In genomic region chr6:137871299-137871698, GRCh38 we compare ENCODE assay signal across 1 cellular context.
TF ChIP-seq lines count a peak whose summit lies in the region.

No MANE protein-coding gene starts in this region.

TF ChIP-seq in HepG2, 621 proteins besides CTCF, POLR2A, EP300 and RAD21 (continued from another document):
- no peak for TF ChIP-seq ZNF770 (CRISPR knock-in tag; IDR thresholded peaks at IDR 0.05)
- TF ChIP-seq ZBTB38 (CRISPR knock-in tag; IDR thresholded peaks at IDR 0.05), result peak; percentile 95
- TF ChIP-seq ZBTB33 (CRISPR knock-in tag; IDR thresholded peaks at IDR 0.05), result 0 out of 2 replicates have a peak, but pooled peaks have one; percentile 15
- TF ChIP-seq ZNF670 (CRISPR knock-in tag; IDR thresholded peaks at IDR 0.05; ENCODE audit: borderline replicate concordance), result 0 out of 2 replicates have a peak, but pooled peaks have one; percentile 44
- TF ChIP-seq TBX2 (CRISPR knock-in tag; IDR thresholded peaks at IDR 0.05; ENCODE audit: borderline replicate concordance), result 0 out of 2 replicates have a peak, but pooled peaks have one; percentile 1
- TF ChIP-seq RBFOX2 (IDR thresholded peaks at IDR 0.05; ENCODE audit: low read depth, low read length), result peak; percentile 27; the same call in 1 of the 2 replicates
- no peak for TF ChIP-seq ZNF776 (CRISPR knock-in tag; IDR thresholded peaks at IDR 0.05)
- TF ChIP-seq SIN3B (IDR thresholded peaks at IDR 0.05; ENCODE audit: low read length), result no peak
